8 cellular contexts compared by ENCODE assay signal in genomic region chr21:46227811-46228344, GRCh38. TPM values are rescaled to one million over a fixed set of nuclear protein-coding genes. Genes with fewer than 3 reads are reported as not detected.
DNase-seq lines count a peak whose midpoint lies in the region; ATAC-seq and TF ChIP-seq lines count a peak whose summit lies in the region.

No MANE protein-coding gene starts in this region.

- peaks cover 39% of the 10 kb centered on the region for H3K9me3 Mint-ChIP-seq in neural progenitor cell

- TSS peak; percentile 26 for BruUV-seq in PC-3 (replicated peaks; lab: Mats Ljungman, UMichigan)

- H3K9me2 ChIP-seq in PC-3 (replicated peaks; ENCODE audit: low read length): no peaks in the 10 kb centered on the region

- peak overlapping the region; percentile 76 for H3K9ac ChIP-seq in PC-3 (ENCODE audit: low read length)
- H3K9ac ChIP-seq in neural progenitor cell: peak overlapping the region; percentile 9

- H3K4me1 ChIP-seq in PC-3 (ENCODE audit: insufficient read depth, low read length) (peaks cover 32% of the 10 kb centered on the region), neural progenitor cell (peaks cover 15% of the 10 kb centered on the region)

- H3K27me3 ChIP-seq in PC-3 (ENCODE audit: low read length) (no peaks in the 10 kb centered on the region), neural progenitor cell (no peaks in the 10 kb centered on the region)

- peak overlapping the region; percentile 89 for H3K4me3 Mint-ChIP-seq in neural progenitor cell

- ATAC-seq in PC-3: no peak
- no peak for ATAC-seq in HG03039 (IDR thresholded peaks at IDR 0.05; ENCODE audit: unreplicated experiment)

- peaks cover 39% of the 10 kb centered on the region for H3K4me1 Mint-ChIP-seq in neural progenitor cell

- CTCF ChIA-PET in PC-3 (lab: Charles Lee): interaction anchor here (0.7 to 1.5 kb wide), 3 partner anchors 84 to 272 kb away, joined by 3 to 5 read pairs (median 4); no protein-coding TSS in a partner anchor

- H3K4me3 ChIP-seq in PC-3 (ENCODE audit: low read length) (peak overlapping the region; percentile 72), epithelial cell of esophagus (ENCODE audit: low read length) (peak overlapping the region; percentile 74), neural progenitor cell (peak overlapping the region; percentile 70)

- no peak for TF ChIP-seq CTCF in PC-3 (conservative IDR thresholded peaks at IDR 0.05; ENCODE audit: low read depth, low read length)
- no peak for TF ChIP-seq CTCF in epithelial cell of esophagus (IDR thresholded peaks at IDR 0.05; ENCODE audit: insufficient read depth, low read depth, low read length, missing control alignments)
- TF ChIP-seq CTCF in neural progenitor cell (IDR thresholded peaks at IDR 0.05): no peak

- peaks cover 15% of the 10 kb centered on the region; the same call in 1 of the 2 replicates for H4K20me1 ChIP-seq in PC-3 (ENCODE audit: low read length)
- no peaks in the 10 kb centered on the region for H4K20me1 ChIP-seq in neural progenitor cell (ENCODE audit: low read depth)

- H3K79me2 ChIP-seq in PC-3 (ENCODE audit: low read length) (peaks cover 53% of the 10 kb centered on the region), neural progenitor cell (ENCODE audit: low read depth) (peaks cover 51% of the 10 kb centered on the region)

- H3K27ac ChIP-seq in PC-3 (ENCODE audit: low read length) (peak overlapping the region; percentile 14; the same call in 1 of the 2 replicates), neural progenitor cell (peak overlapping the region; percentile 82)

- H3F3A ChIP-seq in PC-3 (ENCODE audit: low read length, unreplicated experiment) (no peaks in the 10 kb centered on the region), neural progenitor cell (ENCODE audit: low read depth) (peaks cover 23% of the 10 kb centered on the region)

- H3K36me3 Mint-ChIP-seq in neural progenitor cell: peaks cover 49% of the 10 kb centered on the region

- H3K27me3 Mint-ChIP-seq in neural progenitor cell (ENCODE audit: insufficient read depth, low read depth): peaks cover 14% of the 10 kb centered on the region

- POLR2A ChIA-PET in PC-3 (lab: Charles Lee; ENCODE audit: unreplicated experiment): interaction anchor here (0.6 kb wide), 2 partner anchors 51 to 280 kb away, joined by 4 to 13 read pairs; no protein-coding TSS in a partner anchor

- intact Hi-C loops in PC-3 (cut with micrococcal nuclease): loop anchor here (2.0 to 5.0 kb wide), 4 partner anchors 43 to 94 kb away; partner anchors contain the start of genes C21orf58, MCM3AP, PCNT and SPATC1L

- H3K4me2 ChIP-seq in PC-3 (ENCODE audit: low read length): peak overlapping the region; percentile 94
- peak overlapping the region; percentile 90 for H3K4me2 ChIP-seq in neural progenitor cell

- no peak overlapping the region for H3K27ac Mint-ChIP-seq in neural progenitor cell

- H3K9me3 ChIP-seq in PC-3 (ENCODE audit: low read length) (no peaks in the 10 kb centered on the region), neural progenitor cell (ENCODE audit: low read depth) (peaks cover 3% of the 10 kb centered on the region)

- DNase-seq in ELR (ENCODE audit: low read depth) (peak; percentile 19), PC-3 (no peak), epithelial cell of esophagus (ENCODE audit: low read depth) (no peak), neural progenitor cell (ENCODE audit: low spot score) (peak; percentile 42), SKM-1 (lab: John Stamatoyannopoulos, UW; ENCODE audit: unreplicated experiment) (no peak), SW480 (ENCODE audit: low spot score) (no peak)
- no peak for DNase-seq in activated CD8-positive, alpha-beta memory T cell treated with anti-CD3 and anti-CD28 coated beads, Interleukin-2, amount 50 U/mL, for 4 hours

- H2AFZ ChIP-seq in PC-3 (ENCODE audit: low read length): peak overlapping the region; percentile 79
- H2AFZ ChIP-seq in neural progenitor cell (replicated peaks): peak overlapping the region; percentile 58

- 0 out of 2 replicates have a peak, but pooled peaks cover 8% of the 10 kb centered on the region for H3K36me3 ChIP-seq in PC-3 (ENCODE audit: low read depth, low read length)
- H3K36me3 ChIP-seq in neural progenitor cell: peaks cover 9% of the 10 kb centered on the region

RNA-seq across cellular contexts. Expression of gene LSS, which starts 0.7 kb away (rescaled TPM):
- total RNA-seq in PC-3 (2014; rRNA removed): 45.7 and 53.9 TPM in 2 replicates
- 26.7 and 90.5 TPM in 2 replicates for total RNA-seq in neural progenitor cell (ENCODE audit: low replicate concordance)

RNA-seq across cellular contexts. Expression of gene SPATC1L, which starts 43.6 kb away (rescaled TPM):
- 41.7 and 49.5 TPM in 2 replicates for total RNA-seq in PC-3 (2014; rRNA removed)
- 5.1 and 20.2 TPM in 2 replicates for total RNA-seq in neural progenitor cell (ENCODE audit: low replicate concordance)

RNA-seq across cellular contexts. Expression of gene MCM3AP, which starts 57.5 kb away (rescaled TPM):
- 105 and 140 TPM in 2 replicates for total RNA-seq in PC-3 (2014; rRNA removed)
- total RNA-seq in neural progenitor cell (ENCODE audit: low replicate concordance): 72.4 and 101 TPM in 2 replicates

RNA-seq across cellular contexts. Expression of gene YBEY, which starts 58.3 kb away (rescaled TPM):
- total RNA-seq in PC-3 (2014; rRNA removed) (38.2 and 39.0 TPM in 2 replicates), neural progenitor cell (ENCODE audit: low replicate concordance) (42.2 and 47.3 TPM in 2 replicates)

Comparison
In these comparisons a context has a peak if more than half of its experiments do, and no peak if none do; other contexts are left out.
1. DNase-seq: peak in ELR (single experiment) and neural progenitor cell (single experiment); none in PC-3 (single experiment), epithelial cell of esophagus (single experiment), SKM-1 (single experiment), activated CD8-positive, alpha-beta memory T cell treated with anti-CD3 and anti-CD28 coated beads, Interleukin-2, amount 50 U/mL, for 4 hours (single experiment) and SW480 (single experiment).
2. Peak in every context shown above with its lines, with median percentiles within 50 percentile points of each other: H3K4me3 ChIP-seq.